ENCODE assay signal across 15 cellular contexts in the genomic region with DNA sequence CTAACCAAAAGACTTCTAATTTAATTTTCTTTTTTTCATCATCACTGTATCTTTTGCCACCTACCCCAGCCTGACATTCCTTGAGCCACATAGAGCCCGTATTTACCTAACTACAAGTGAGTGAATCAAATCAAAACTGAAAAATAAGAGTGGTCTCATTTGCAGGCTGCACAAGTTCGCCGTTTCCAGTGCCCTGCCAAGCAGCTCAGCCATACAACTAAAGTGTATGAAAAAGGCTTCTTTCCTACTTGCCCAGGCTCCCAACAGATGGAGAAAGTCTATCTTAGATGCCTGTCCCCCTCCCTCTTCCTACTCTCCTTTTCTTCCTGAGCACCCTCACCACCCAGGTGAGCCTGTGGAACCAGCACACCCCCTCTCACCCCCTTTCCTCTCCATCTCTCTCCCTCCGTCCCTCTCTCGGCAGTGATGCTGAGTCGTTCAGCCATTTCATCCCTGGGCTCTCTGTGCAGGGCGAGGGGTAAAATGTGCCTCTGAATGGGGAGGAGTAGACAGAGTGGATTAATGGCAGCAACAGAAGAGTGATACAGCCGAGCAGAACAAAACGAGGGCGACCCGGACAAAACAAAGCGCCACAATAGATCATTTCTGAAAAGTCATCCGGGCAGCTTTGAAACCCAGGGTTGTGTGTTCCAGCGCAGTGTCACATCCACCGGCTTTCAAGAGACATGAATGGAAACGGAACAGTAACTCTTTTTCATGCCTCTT.
"Had no signal": no experiment of that assay in that cellular context is flagged by ENCODE, and none has a peak within 500 bp of the region (broad histone marks: within the 10 kb centered on the region; RNA-seq: fewer than 3 reads in every experiment).

No MANE protein-coding gene starts in this region.

- H3K36me3 ChIP-seq: cardiac muscle cell, thyroid gland had no signal

- H3K4me1 ChIP-seq: thyroid gland had no signal

- H3K27ac Mint-ChIP-seq: memory B cell; naive B cell; stimulated activated naive B cell treated with anti-CD40 and anti-IgM and Interleukin-4, amounts not matched to agents 10 μg/mL and 1 μg/mL and 100 μg/mL, for 72 hours had no signal

- ATAC-seq: activated CD4-positive, CD25-positive, alpha-beta regulatory T cell treated with anti-CD3 and anti-CD28 coated beads, Interleukin-2, amount 50 U/mL, for 24 hours; activated T-cell treated with anti-CD3 and anti-CD28 coated beads, Interleukin-2, amount 50 U/mL, for 4 hours; left ventricle myocardium superior; mucosa of descending colon; stimulated activated naive B cell treated with anti-CD40 and anti-IgM and Interleukin-4, amounts not matched to agents 10 μg/mL and 1 μg/mL and 100 μg/mL, for 72 hours had no signal

- H3K9me3 ChIP-seq: mucosa of descending colon, thyroid gland had no signal

- FAIRE-seq: urothelium cell line had no signal

- H3K4me1 Mint-ChIP-seq: memory B cell; naive B cell; stimulated activated naive B cell treated with anti-CD40 and anti-IgM and Interleukin-4, amounts not matched to agents 10 μg/mL and 1 μg/mL and 100 μg/mL, for 72 hours had no signal

- H3K27ac ChIP-seq: cardiac muscle cell, thyroid gland had no signal

- DNase-seq: activated CD4-positive, alpha-beta T cell treated with anti-CD3 and anti-CD28 coated beads, Interleukin-2, amount 50 U/mL, for 1 hour; activated CD8-positive, alpha-beta memory T cell treated with anti-CD3 and anti-CD28 coated beads, Interleukin-2, amount 50 U/mL, for 4 hours; activated naive CD4-positive, alpha-beta T cell treated with anti-CD3 and anti-CD28 coated beads, Interleukin-2, amount 50 U/mL, for 16 hours; activated T-cell treated with anti-CD3 and anti-CD28 coated beads, Interleukin-2, amount 50 U/mL, for 4 hours; foreskin melanocyte; left ventricle myocardium superior; mucosa of descending colon; naive B cell; posterior cingulate gyrus; stimulated activated naive B cell treated with anti-CD40 and anti-IgM and Interleukin-4, amounts not matched to agents 10 μg/mL and 1 μg/mL and 100 μg/mL, for 72 hours; thyroid gland had no signal

- H3K27me3 ChIP-seq: thyroid gland had no signal

- H3K36me3 Mint-ChIP-seq: memory B cell; naive B cell; stimulated activated naive B cell treated with anti-CD40 and anti-IgM and Interleukin-4, amounts not matched to agents 10 μg/mL and 1 μg/mL and 100 μg/mL, for 72 hours had no signal

- H3K4me3 Mint-ChIP-seq: activated T-cell treated with anti-CD3 and anti-CD28 coated beads, Interleukin-2, amount 50 U/mL, for 4 hours; memory B cell; naive B cell; stimulated activated naive B cell treated with anti-CD40 and anti-IgM and Interleukin-4, amounts not matched to agents 10 μg/mL and 1 μg/mL and 100 μg/mL, for 72 hours had no signal

- H3K4me3 ChIP-seq: cardiac muscle cell, mucosa of descending colon, thyroid gland had no signal

- H3K9me3 Mint-ChIP-seq: activated T-cell treated with anti-CD3 and anti-CD28 coated beads, Interleukin-2, amount 50 U/mL, for 4 hours; memory B cell; stimulated activated naive B cell treated with anti-CD40 and anti-IgM and Interleukin-4, amounts not matched to agents 10 μg/mL and 1 μg/mL and 100 μg/mL, for 72 hours had no signal
